ENCODE assay signal across 8 cellular contexts in genomic region chr12:15304296-15304695, GRCh38. TPM values are rescaled to one million over a fixed set of nuclear protein-coding genes. Genes with fewer than 3 reads are reported as not detected.
"Had no signal": no experiment of that assay in that cellular context is flagged by ENCODE, and none has a peak within 500 bp of the region (broad histone marks: within the 10 kb centered on the region; RNA-seq: fewer than 3 reads in every experiment).

No MANE protein-coding gene starts in this region.

- H3K9ac ChIP-seq: KMS-11 had no signal

- DNase-seq: IMR-90, KBM-7, KG1 had no signal

- H3K27ac ChIP-seq: HL-60, KMS-11 had no signal

- FAIRE-seq: HepG2, HTR-8/SVneo had no signal

- H3K4me2 ChIP-seq: KMS-11 had no signal

- ATAC-seq: HepG2 had no signal

RNA-seq across cellular contexts. Expression of gene PTPRO, which starts 18.0 kb away (rescaled TPM):
- total RNA-seq: HepG2, HT1080 had no signal
